ENCODE assay signal across 13 cellular contexts in the genomic region with DNA sequence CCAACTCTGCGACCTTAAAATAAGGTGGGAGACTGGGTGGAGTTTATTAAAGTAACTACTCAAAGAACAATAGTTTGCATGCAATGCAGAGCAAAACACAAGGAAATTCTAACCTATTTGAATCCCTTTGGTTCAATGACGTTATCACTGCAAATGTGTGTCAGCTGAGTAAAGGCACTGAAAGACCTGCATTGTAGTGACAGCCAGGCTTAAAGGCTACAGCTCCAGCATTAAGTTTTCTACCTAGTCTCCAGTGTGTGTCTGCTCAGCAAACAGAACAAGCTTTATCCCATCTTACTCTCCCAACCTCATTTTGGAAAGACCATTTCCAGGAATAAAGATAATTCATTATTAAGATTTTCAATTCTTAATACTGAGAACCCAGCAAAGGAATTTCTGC. TPM values are rescaled to one million over a fixed set of nuclear protein-coding genes. Genes with fewer than 3 reads are reported as not detected.
DNase-seq lines count a peak whose midpoint lies in the region; ATAC-seq, FAIRE-seq and TF ChIP-seq lines count a peak whose summit lies in the region.
"Had no signal": no experiment of that assay in that cellular context is flagged by ENCODE, and none has a peak within 500 bp of the region (broad histone marks: within the 10 kb centered on the region; RNA-seq: fewer than 3 reads in every experiment).

No MANE protein-coding gene starts in this region.

- H3K4me3 Mint-ChIP-seq in CD4-positive, CD25-positive, alpha-beta regulatory T cell, result peak overlapping the region; percentile 79 to 82 (median 81)
- H3K4me3 Mint-ChIP-seq in chondrocyte (ENCODE audit: unreplicated experiment), result no peak overlapping the region

- POLR2A ChIA-PET in OCI-LY7 (lab: Charles Lee), result interaction anchor here (0.7 to 4.4 kb wide), 4 partner anchors 9 to 137 kb away, joined by 3 to 14 read pairs (median 3); no protein-coding TSS in a partner anchor

- H3K36me3 ChIP-seq in CD4-positive, CD25-positive, alpha-beta regulatory T cell (ENCODE audit: control insufficient read depth, insufficient read depth, low read length), result peaks cover 5% of the 10 kb centered on the region
- H3K36me3 ChIP-seq in OCI-LY7 (ENCODE audit: insufficient read depth, low read length), result peaks cover 54% of the 10 kb centered on the region
- peaks cover 14% of the 10 kb centered on the region for H3K36me3 ChIP-seq in osteoblast (ENCODE audit: insufficient read depth, low read length)
- H3K36me3 ChIP-seq in kidney (ENCODE audit: control insufficient read depth in 1 of 2, insufficient read depth in 2 of 2, low read length in 2 of 2), result no peaks in the 10 kb centered on the region

- no peak overlapping the region for H3K9ac ChIP-seq in kidney (ENCODE audit: low read length in 2 of 2)

- no peaks in the 10 kb centered on the region for H3K9me3 ChIP-seq in CD4-positive, CD25-positive, alpha-beta regulatory T cell (ENCODE audit: control insufficient read depth in 2 of 2, low read length in 2 of 2)
- peaks cover 6% of the 10 kb centered on the region for H3K9me3 ChIP-seq in OCI-LY7 (ENCODE audit: low read length)
- no peaks in the 10 kb centered on the region for H3K9me3 ChIP-seq in osteoblast (ENCODE audit: low read depth, low read length)
- no peaks in the 10 kb centered on the region for H3K9me3 ChIP-seq in kidney (ENCODE audit: control insufficient read depth in 1 of 2, low read length in 2 of 2)

- peak overlapping the region; percentile 61 for H3K4me3 ChIP-seq in CD4-positive, CD25-positive, alpha-beta regulatory T cell (ENCODE audit: low read depth, low read length)
- H3K4me3 ChIP-seq in OCI-LY7 (ENCODE audit: low read depth, low read length, poor library complexity, severe bottlenecking) (no peak overlapping the region), osteoblast (ENCODE audit: insufficient read depth, low read length) (no peak overlapping the region), kidney (ENCODE audit: low read length in 2 of 2) (no peak overlapping the region)
- H3K4me3 ChIP-seq: BLaER1 treated with 17β-estradiol and CSF1 and Interleukin-3, amounts not matched to agents 10 nM and 100 nM had no signal

- H3K27ac ChIP-seq in CD4-positive, CD25-positive, alpha-beta regulatory T cell (ENCODE audit: insufficient read depth, low read length, poor library complexity, severe bottlenecking), result peak overlapping the region; percentile 49
- H3K27ac ChIP-seq in OCI-LY7 (ENCODE audit: low read depth, low read length, poor library complexity, severe bottlenecking), result peak overlapping the region; percentile 35
- H3K27ac ChIP-seq in osteoblast (ENCODE audit: low read depth, low read length), result no peak overlapping the region
- H3K27ac ChIP-seq in kidney (ENCODE audit: low read depth in 2 of 2, low read length in 2 of 2), result no peak overlapping the region

- H3K4me1 Mint-ChIP-seq in CD4-positive, CD25-positive, alpha-beta regulatory T cell, result peaks cover 55 to 87% (median 74%) of the 10 kb centered on the region in 4 donors
- peaks cover 68% of the 10 kb centered on the region for H3K4me1 Mint-ChIP-seq in chondrocyte (ENCODE audit: low read depth)

- H3K9me3 Mint-ChIP-seq in CD4-positive, CD25-positive, alpha-beta regulatory T cell, result no peaks in the 10 kb centered on the region
- peaks cover under 1% of the 10 kb centered on the region for H3K9me3 Mint-ChIP-seq in chondrocyte (ENCODE audit: low read depth)

- no peak for FAIRE-seq in kidney (lab: Jason Lieb, UNC)
- FAIRE-seq: small intestine had no signal

- TF ChIP-seq CTCF in OCI-LY7 (conservative IDR thresholded peaks at IDR 0.05; ENCODE audit: low read length) (no peak), chondrocyte (IDR thresholded peaks at IDR 0.05) (no peak), osteoblast (IDR thresholded peaks at IDR 0.05; ENCODE audit: extremely low read depth, low read depth, low read length) (no peak), kidney (IDR thresholded peaks at IDR 0.05; ENCODE audit: borderline replicate concordance, extremely low read depth, insufficient read depth) (no peak)

- CTCF ChIA-PET in OCI-LY7 (lab: Charles Lee; ENCODE audit: unreplicated experiment), result no interaction called here

- intact Hi-C loops in OCI-LY7 (cut with micrococcal nuclease; ENCODE audit: unreplicated experiment), result no loop called here
- intact Hi-C loops in kidney (cut with DNase I), result no loop called here

- H3K27me3 ChIP-seq in CD4-positive, CD25-positive, alpha-beta regulatory T cell (ENCODE audit: control insufficient read depth, insufficient read depth, low read length), result no peaks in the 10 kb centered on the region
- H3K27me3 ChIP-seq in osteoblast (ENCODE audit: insufficient read depth, low read length), result no peaks in the 10 kb centered on the region
- H3K27me3 ChIP-seq: BLaER1 treated with 17β-estradiol and CSF1 and Interleukin-3, amounts not matched to agents 10 nM and 100 nM had no signal

- no TSS peak for BruUV-seq in OCI-LY7 (replicated peaks; lab: Mats Ljungman, UMichigan)

- H3K36me3 Mint-ChIP-seq in CD4-positive, CD25-positive, alpha-beta regulatory T cell, result peaks cover 11% of the 10 kb centered on the region
- peaks cover under 1% of the 10 kb centered on the region for H3K36me3 Mint-ChIP-seq in chondrocyte (ENCODE audit: low read depth)

- no peak for DNase-seq in CD4-positive, CD25-positive, alpha-beta regulatory T cell
- DNase-seq in OCI-LY7 (ENCODE audit: low spot score), result no peak
- DNase-seq in chondrocyte (ENCODE audit: low spot score), result no peak
- DNase-seq in osteoblast (ENCODE audit: insufficient read length, low spot score, missing footprints), result peak; percentile 49
- DNase-seq in NCI-H1694 treated with DMSO at 0.1 percent for 48 hours (lab: John Stamatoyannopoulos, UW), result no peak
- DNase-seq in kidney, result no peak
- DNase-seq in AG08396 (ENCODE audit: low spot score), result no peak
- DNase-seq in UCSD-AML1 (lab: John Stamatoyannopoulos, UW; ENCODE audit: unreplicated experiment), result no peak
- DNase-seq: activated effector memory CD4-positive, alpha-beta T cell treated with Interleukin-2 at 50 U/mL for 16 hours; NCI-H146; small intestine; T-helper 9 cell had no signal

- H3K79me2 ChIP-seq in OCI-LY7 (ENCODE audit: insufficient read depth, low read depth, low read length), result peaks cover 99% of the 10 kb centered on the region
- H3K79me2 ChIP-seq in osteoblast (ENCODE audit: insufficient read depth, low read length), result peaks cover 95% of the 10 kb centered on the region

- peak overlapping the region in 1 of 3 donors; percentile 85 for H3K27ac Mint-ChIP-seq in CD4-positive, CD25-positive, alpha-beta regulatory T cell
- peak overlapping the region; percentile 43 for H3K27ac Mint-ChIP-seq in chondrocyte (ENCODE audit: unreplicated experiment)

- no peaks in the 10 kb centered on the region for H3K9me2 ChIP-seq in OCI-LY7 (ENCODE audit: insufficient read depth, low read length)

- no peaks in the 10 kb centered on the region for H3K27me3 Mint-ChIP-seq in CD4-positive, CD25-positive, alpha-beta regulatory T cell
- H3K27me3 Mint-ChIP-seq in chondrocyte (ENCODE audit: low read depth), result no peaks in the 10 kb centered on the region

- H3K4me1 ChIP-seq in CD4-positive, CD25-positive, alpha-beta regulatory T cell (ENCODE audit: control insufficient read depth, insufficient read depth, low read length, poor library complexity, severe bottlenecking), result peaks cover 62% of the 10 kb centered on the region
- peaks cover 76% of the 10 kb centered on the region for H3K4me1 ChIP-seq in OCI-LY7 (ENCODE audit: insufficient read depth, low read length, poor library complexity, severe bottlenecking)
- H3K4me1 ChIP-seq in osteoblast (ENCODE audit: insufficient read depth, low read length), result peaks cover 31% of the 10 kb centered on the region
- H3K4me1 ChIP-seq in kidney (ENCODE audit: control insufficient read depth in 1 of 2, insufficient read depth in 1 of 2, low read depth in 1 of 2, low read length in 2 of 2), result peaks cover 6 to 13% of the 10 kb centered on the region in 2 donors

- no peak overlapping the region for H2AFZ ChIP-seq in OCI-LY7 (ENCODE audit: low read length)
- H2AFZ ChIP-seq in osteoblast (ENCODE audit: low read length), result no peak overlapping the region

- ATAC-seq in CD4-positive, CD25-positive, alpha-beta regulatory T cell (ENCODE audit: low read depth in 2 of 2), result no peak

- H3K4me2 ChIP-seq in OCI-LY7 (ENCODE audit: low read length) (peak overlapping the region; percentile 47), osteoblast (ENCODE audit: insufficient read depth, low read length) (no peak overlapping the region)

- H4K20me1 ChIP-seq in OCI-LY7 (ENCODE audit: insufficient read depth, low read length), result peaks cover 34% of the 10 kb centered on the region
- H4K20me1 ChIP-seq in osteoblast (ENCODE audit: insufficient read depth, low read length), result peaks cover 73% of the 10 kb centered on the region

RNA-seq across cellular contexts. Expression of gene PTP4A2, which starts 14.3 kb away (rescaled TPM):
- total RNA-seq in CD4-positive, CD25-positive, alpha-beta regulatory T cell, result 364 TPM
- polyA plus RNA-seq in CD4-positive, CD25-positive, alpha-beta regulatory T cell, result 100 to 1,000 TPM; 288 to 597 (median 387) TPM
- 208 and 211 TPM in 2 replicates for total RNA-seq in OCI-LY7 (2014; rRNA removed; shearing (Covaris generic))
- 186 and 196 TPM in 2 replicates for total RNA-seq in OCI-LY7 (2022)
- 155 to 204 TPM (median 197 TPM) in 3 replicates for total RNA-seq in chondrocyte
- 539 and 568 TPM in 2 replicates for total RNA-seq in osteoblast
- 236 TPM for total RNA-seq in kidney
- polyA plus RNA-seq in kidney (ENCODE audit: insufficient read depth, low read depth, low replicate concordance), result 130 TPM

Comparison
In these comparisons a context has a peak if more than half of its experiments do, and no peak if none do; other contexts are left out.
1. H3K27ac ChIP-seq: peak in CD4-positive, CD25-positive, alpha-beta regulatory T cell (single experiment) and OCI-LY7 (single experiment); none in osteoblast (single experiment) and kidney (0 of 2).